Comparison of ENCODE assay signal across 1 cellular context in genomic region chr7:36716802-36717201, GRCh38. TPM values are rescaled to one million over a fixed set of nuclear protein-coding genes. Genes with fewer than 3 reads are reported as not detected.
"Had no signal": no experiment of that assay in that cellular context is flagged by ENCODE, and none has a peak within 500 bp of the region (broad histone marks: within the 10 kb centered on the region; RNA-seq: fewer than 3 reads in every experiment).

No MANE protein-coding gene starts in this region.

RNA-seq across cellular contexts. Expression of gene AOAH, which starts 7.5 kb away (rescaled TPM):
- total RNA-seq: K562 had no signal
- polyA plus RNA-seq: K562 had no signal
